ENCODE assay signal across 27 cellular contexts in genomic region chr10:77905086-77905735, GRCh38. TPM values are rescaled to one million over a fixed set of nuclear protein-coding genes. Genes with fewer than 3 reads are reported as not detected.
A peak's percentile ranks its signal among the peaks of the same experiment; 100 is the strongest.
DNase-seq lines count a peak whose midpoint lies in the region; ATAC-seq, FAIRE-seq and TF ChIP-seq lines count a peak whose summit lies in the region.
"Had no signal": no experiment of that assay in that cellular context is flagged by ENCODE, and none has a peak within 500 bp of the region (broad histone marks: within the 10 kb centered on the region; RNA-seq: fewer than 3 reads in every experiment).

No MANE protein-coding gene starts in this region.

- H3K4me2 ChIP-seq in keratinocyte (ENCODE audit: control insufficient read depth, extremely low read depth, insufficient read depth, low read depth, low read length), result no peak overlapping the region

- no peak for TF ChIP-seq EP300 in Ishikawa (IDR thresholded peaks at IDR 0.05; ENCODE audit: borderline replicate concordance)

- H3K36me3 Mint-ChIP-seq in type B pancreatic cell, result peaks cover 17% of the 10 kb centered on the region
- H3K36me3 Mint-ChIP-seq: activated CD4-positive, alpha-beta memory T cell treated with anti-CD3 and anti-CD28 coated beads for 36 hours; CD14-positive monocyte; stimulated activated memory B cell treated with anti-CD40 and anti-IgM and Interleukin-4, amounts not matched to agents 10 μg/mL and 1 μg/mL and 100 μg/mL, for 72 hours had no signal

- H3K27ac ChIP-seq in keratinocyte (ENCODE audit: control insufficient read depth, insufficient read depth, low read length), result peak overlapping the region; percentile 41
- H3K27ac ChIP-seq: body of pancreas, psoas muscle, suprapubic skin, uterus had no signal

- H2AFZ ChIP-seq in keratinocyte (ENCODE audit: control insufficient read depth, low read length), result no peak overlapping the region

- H3K4me3 Mint-ChIP-seq in type B pancreatic cell, result no peak overlapping the region
- H3K4me3 Mint-ChIP-seq: activated B cell treated with CpG ODN at 0.5 μM for 24 hours; activated CD4-positive, alpha-beta memory T cell treated with anti-CD3 and anti-CD28 coated beads for 36 hours; CD14-positive monocyte; stimulated activated memory B cell treated with anti-CD40 and anti-IgM and Interleukin-4, amounts not matched to agents 10 μg/mL and 1 μg/mL and 100 μg/mL, for 72 hours had no signal

- ATAC-seq in HG03159 (IDR thresholded peaks at IDR 0.05; ENCODE audit: unreplicated experiment), result no peak
- no peak for ATAC-seq in GM19397 (IDR thresholded peaks at IDR 0.05; ENCODE audit: unreplicated experiment)
- ATAC-seq: body of pancreas; mucosa of descending colon; psoas muscle; SK-N-SH treated with all-trans-retinoic acid at 6 μM for 48 hours; stimulated activated memory B cell treated with anti-CD40 and anti-IgM and Interleukin-4, amounts not matched to agents 10 μg/mL and 1 μg/mL and 100 μg/mL, for 72 hours had no signal

- TF ChIP-seq CTCF in keratinocyte (optimal IDR thresholded peaks at IDR 0.05 in 1 of 3, IDR thresholded peaks at IDR 0.05 in 1 of 3, conservative IDR thresholded peaks at IDR 0.05 in 1 of 3; ENCODE audit: extremely low read depth in 1 of 3, insufficient read depth in 2 of 3, low read length in 3 of 3) (no peak), type B pancreatic cell (conservative IDR thresholded peaks at IDR 0.05) (no peak)

- peaks cover 8 to 23% of the 10 kb centered on the region in 2 experiments for H3K36me3 ChIP-seq in keratinocyte (ENCODE audit: control insufficient read depth in 2 of 2, extremely low read depth in 1 of 2, insufficient read depth in 2 of 2, low read length in 2 of 2)
- H3K36me3 ChIP-seq: suprapubic skin, uterus had no signal

- TF ChIP-seq RAD21 in Ishikawa (IDR thresholded peaks at IDR 0.05; ENCODE audit: low read depth), result no peak

- no peak for FAIRE-seq in keratinocyte (lab: Jason Lieb, UNC)
- FAIRE-seq: islet of Langerhans had no signal

- H3K9me1 ChIP-seq in keratinocyte (ENCODE audit: control insufficient read depth, extremely low read depth, insufficient read depth, low read length), result no peaks in the 10 kb centered on the region

- no peaks in the 10 kb centered on the region for H3K27me3 ChIP-seq in keratinocyte (ENCODE audit: control insufficient read depth, extremely low read depth, insufficient read depth, low read length)
- H3K27me3 ChIP-seq: body of pancreas, suprapubic skin, uterus had no signal

- H3K27me3 Mint-ChIP-seq in type B pancreatic cell, result no peaks in the 10 kb centered on the region

- H4K20me1 ChIP-seq in keratinocyte (ENCODE audit: control insufficient read depth, extremely low read depth, insufficient read depth, low read length), result peaks cover 2% of the 10 kb centered on the region

- dilution Hi-C loops in keratinocyte (cut with MboI; ENCODE audit: extremely low pct_ligation_motif_present, low sequenced_read_pairs), result no loop called here

- H3K4me3 ChIP-seq in keratinocyte (ENCODE audit: control insufficient read depth in 2 of 3, extremely low read depth in 1 of 3, insufficient read depth in 2 of 3, low read depth in 1 of 3, low read length in 3 of 3), result no peak overlapping the region
- H3K4me3 ChIP-seq: body of pancreas, mucosa of descending colon, psoas muscle, suprapubic skin, uterus had no signal

- H3K4me1 ChIP-seq in keratinocyte (ENCODE audit: control insufficient read depth, extremely low read depth, insufficient read depth, low read length), result peaks cover 49% of the 10 kb centered on the region

- no peaks in the 10 kb centered on the region for H3K9me3 Mint-ChIP-seq in type B pancreatic cell
- H3K9me3 Mint-ChIP-seq: activated B cell treated with CpG ODN at 0.5 μM for 24 hours; activated CD4-positive, alpha-beta memory T cell treated with anti-CD3 and anti-CD28 coated beads for 36 hours; stimulated activated memory B cell treated with anti-CD40 and anti-IgM and Interleukin-4, amounts not matched to agents 10 μg/mL and 1 μg/mL and 100 μg/mL, for 72 hours had no signal

- H3K79me2 ChIP-seq in keratinocyte (ENCODE audit: control insufficient read depth, insufficient read depth, low read length), result peaks cover 75% of the 10 kb centered on the region

- H3K4me1 Mint-ChIP-seq in type B pancreatic cell (ENCODE audit: unreplicated experiment), result peaks cover 52% of the 10 kb centered on the region
- H3K4me1 Mint-ChIP-seq: activated B cell treated with CpG ODN at 0.5 μM for 24 hours had no signal

- peak; percentile 85 for DNase-seq in DMS153 treated with DMSO at 0.1 percent for 48 hours (lab: John Stamatoyannopoulos, UW; ENCODE audit: unreplicated experiment)
- DNase-seq in NCI-H774 (lab: John Stamatoyannopoulos, UW), result peak; percentile 30
- DNase-seq in keratinocyte (ENCODE audit: low read depth, low spot score), result no peak
- DNase-seq in type B pancreatic cell (ENCODE audit: extremely low spot score, unreplicated experiment), result no peak
- no peak for DNase-seq in activated CD4-positive, CD25-positive, alpha-beta regulatory T cell treated with anti-CD3 and anti-CD28 coated beads, Interleukin-2, amount 50 U/mL, for 72 hours
- DNase-seq: activated B cell treated with CpG ODN at 0.5 μM for 24 hours; activated CD4-positive, alpha-beta memory T cell treated with anti-CD3 and anti-CD28 coated beads for 36 hours; activated effector memory CD4-positive, alpha-beta T cell treated with anti-CD3 and anti-CD28 coated beads, Interleukin-2, amount 50 U/mL, for 16 hours; body of pancreas; effector CD8-positive, alpha-beta T cell; foreskin melanocyte; hippocampal formation; mucosa of descending colon; NCI-H1105 treated with DMSO at 0.1 percent for 48 hours; NCI-H446; psoas muscle; RPMI8226; T-helper 9 cell; uterus had no signal

- H3K27ac Mint-ChIP-seq in type B pancreatic cell, result no peak overlapping the region
- H3K27ac Mint-ChIP-seq: activated B cell treated with CpG ODN at 0.5 μM for 24 hours; activated CD4-positive, alpha-beta memory T cell treated with anti-CD3 and anti-CD28 coated beads for 36 hours; CD14-positive monocyte; stimulated activated memory B cell treated with anti-CD40 and anti-IgM and Interleukin-4, amounts not matched to agents 10 μg/mL and 1 μg/mL and 100 μg/mL, for 72 hours had no signal

- no peak overlapping the region for H3K9ac ChIP-seq in keratinocyte (ENCODE audit: control insufficient read depth, extremely low read depth, insufficient read depth, low read length)

- no peaks in the 10 kb centered on the region for H3K9me3 ChIP-seq in keratinocyte (ENCODE audit: control insufficient read depth, low read depth, low read length)
- H3K9me3 ChIP-seq: body of pancreas, mucosa of descending colon, psoas muscle, suprapubic skin, uterus had no signal

TF ChIP-seq in Ishikawa, 13 proteins besides CTCF, POLR2A, EP300 and RAD21:
- 0 out of 2 replicates have a peak, but pooled peaks have one; percentile 1 for TF ChIP-seq USF1 (IDR thresholded peaks at IDR 0.05)
- TF ChIP-seq CEBPB (IDR thresholded peaks at IDR 0.05), result no peak

RNA-seq across cellular contexts. Expression of gene DLG5, which starts 21.3 kb away (rescaled TPM):
- polyA plus RNA-seq in keratinocyte, result 9.5 to 35.9 TPM (median 17.2 TPM) in 3 replicates
- polyA plus RNA-seq in keratinocyte (2011; ENCODE audit: low read depth), result 33.6 TPM
- 15.5 and 21.6 TPM in 2 replicates for polyA plus RNA-seq in keratinocyte (2011; cell fraction: cytosol; rRNA removed)
- 59.9 and 60.9 TPM in 2 replicates for polyA plus RNA-seq in keratinocyte (2011; cell fraction: nucleus; rRNA removed)
- 23.2 and 49.6 TPM in 2 replicates for polyA plus RNA-seq in keratinocyte (2012; ENCODE audit: low replicate concordance)
- 23.1 to 123 TPM (median 41.6 TPM) in 3 replicates for polyA minus RNA-seq in keratinocyte
- 34.3 TPM for polyA minus RNA-seq in keratinocyte (2011; cell fraction: cytosol; rRNA and poly(A)+ RNA removed)
- 61.4 and 75.7 TPM in 2 replicates for polyA minus RNA-seq in keratinocyte (2011; cell fraction: nucleus; rRNA and poly(A)+ RNA removed)
- total RNA-seq in type B pancreatic cell (ENCODE audit: low replicate concordance), result 57.4 and 80.0 TPM in 2 replicates

Comparison
In these comparisons a context has a peak if more than half of its experiments do, and no peak if none do; other contexts are left out.
1. DNase-seq: peak in DMS153 treated with DMSO at 0.1 percent for 48 hours (single experiment) and NCI-H774 (single experiment); none in keratinocyte (single experiment), type B pancreatic cell (single experiment) and activated CD4-positive, CD25-positive, alpha-beta regulatory T cell treated with anti-CD3 and anti-CD28 coated beads, Interleukin-2, amount 50 U/mL, for 72 hours (single experiment).